ENCODE assay signal across 1 cellular context in the genomic region with DNA sequence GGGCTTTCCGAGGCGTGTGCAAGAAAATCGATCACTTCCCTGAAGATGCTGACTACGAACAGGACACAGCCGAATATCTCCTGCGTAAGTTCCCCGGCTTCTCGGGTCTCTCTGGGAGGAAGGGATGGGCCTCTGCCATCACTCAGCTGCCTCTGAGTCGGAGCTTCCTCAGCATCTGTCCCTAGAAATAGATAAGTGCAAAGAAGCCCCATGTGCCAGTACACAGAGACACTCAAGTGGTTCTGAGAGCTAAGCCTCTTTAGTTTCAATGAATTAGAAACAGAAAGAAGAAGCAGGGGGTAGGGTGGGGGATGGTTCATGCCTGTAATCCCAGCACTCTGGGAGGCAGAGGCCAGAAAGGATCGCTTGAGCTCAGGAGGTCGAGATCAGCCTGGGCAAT.
TF ChIP-seq lines count a peak whose summit lies in the region.

No MANE protein-coding gene starts in this region.

TF ChIP-seq in GM23338, 12 proteins besides CTCF, POLR2A, EP300 and RAD21 (continued from another document):
- TF ChIP-seq, protein P1, sequence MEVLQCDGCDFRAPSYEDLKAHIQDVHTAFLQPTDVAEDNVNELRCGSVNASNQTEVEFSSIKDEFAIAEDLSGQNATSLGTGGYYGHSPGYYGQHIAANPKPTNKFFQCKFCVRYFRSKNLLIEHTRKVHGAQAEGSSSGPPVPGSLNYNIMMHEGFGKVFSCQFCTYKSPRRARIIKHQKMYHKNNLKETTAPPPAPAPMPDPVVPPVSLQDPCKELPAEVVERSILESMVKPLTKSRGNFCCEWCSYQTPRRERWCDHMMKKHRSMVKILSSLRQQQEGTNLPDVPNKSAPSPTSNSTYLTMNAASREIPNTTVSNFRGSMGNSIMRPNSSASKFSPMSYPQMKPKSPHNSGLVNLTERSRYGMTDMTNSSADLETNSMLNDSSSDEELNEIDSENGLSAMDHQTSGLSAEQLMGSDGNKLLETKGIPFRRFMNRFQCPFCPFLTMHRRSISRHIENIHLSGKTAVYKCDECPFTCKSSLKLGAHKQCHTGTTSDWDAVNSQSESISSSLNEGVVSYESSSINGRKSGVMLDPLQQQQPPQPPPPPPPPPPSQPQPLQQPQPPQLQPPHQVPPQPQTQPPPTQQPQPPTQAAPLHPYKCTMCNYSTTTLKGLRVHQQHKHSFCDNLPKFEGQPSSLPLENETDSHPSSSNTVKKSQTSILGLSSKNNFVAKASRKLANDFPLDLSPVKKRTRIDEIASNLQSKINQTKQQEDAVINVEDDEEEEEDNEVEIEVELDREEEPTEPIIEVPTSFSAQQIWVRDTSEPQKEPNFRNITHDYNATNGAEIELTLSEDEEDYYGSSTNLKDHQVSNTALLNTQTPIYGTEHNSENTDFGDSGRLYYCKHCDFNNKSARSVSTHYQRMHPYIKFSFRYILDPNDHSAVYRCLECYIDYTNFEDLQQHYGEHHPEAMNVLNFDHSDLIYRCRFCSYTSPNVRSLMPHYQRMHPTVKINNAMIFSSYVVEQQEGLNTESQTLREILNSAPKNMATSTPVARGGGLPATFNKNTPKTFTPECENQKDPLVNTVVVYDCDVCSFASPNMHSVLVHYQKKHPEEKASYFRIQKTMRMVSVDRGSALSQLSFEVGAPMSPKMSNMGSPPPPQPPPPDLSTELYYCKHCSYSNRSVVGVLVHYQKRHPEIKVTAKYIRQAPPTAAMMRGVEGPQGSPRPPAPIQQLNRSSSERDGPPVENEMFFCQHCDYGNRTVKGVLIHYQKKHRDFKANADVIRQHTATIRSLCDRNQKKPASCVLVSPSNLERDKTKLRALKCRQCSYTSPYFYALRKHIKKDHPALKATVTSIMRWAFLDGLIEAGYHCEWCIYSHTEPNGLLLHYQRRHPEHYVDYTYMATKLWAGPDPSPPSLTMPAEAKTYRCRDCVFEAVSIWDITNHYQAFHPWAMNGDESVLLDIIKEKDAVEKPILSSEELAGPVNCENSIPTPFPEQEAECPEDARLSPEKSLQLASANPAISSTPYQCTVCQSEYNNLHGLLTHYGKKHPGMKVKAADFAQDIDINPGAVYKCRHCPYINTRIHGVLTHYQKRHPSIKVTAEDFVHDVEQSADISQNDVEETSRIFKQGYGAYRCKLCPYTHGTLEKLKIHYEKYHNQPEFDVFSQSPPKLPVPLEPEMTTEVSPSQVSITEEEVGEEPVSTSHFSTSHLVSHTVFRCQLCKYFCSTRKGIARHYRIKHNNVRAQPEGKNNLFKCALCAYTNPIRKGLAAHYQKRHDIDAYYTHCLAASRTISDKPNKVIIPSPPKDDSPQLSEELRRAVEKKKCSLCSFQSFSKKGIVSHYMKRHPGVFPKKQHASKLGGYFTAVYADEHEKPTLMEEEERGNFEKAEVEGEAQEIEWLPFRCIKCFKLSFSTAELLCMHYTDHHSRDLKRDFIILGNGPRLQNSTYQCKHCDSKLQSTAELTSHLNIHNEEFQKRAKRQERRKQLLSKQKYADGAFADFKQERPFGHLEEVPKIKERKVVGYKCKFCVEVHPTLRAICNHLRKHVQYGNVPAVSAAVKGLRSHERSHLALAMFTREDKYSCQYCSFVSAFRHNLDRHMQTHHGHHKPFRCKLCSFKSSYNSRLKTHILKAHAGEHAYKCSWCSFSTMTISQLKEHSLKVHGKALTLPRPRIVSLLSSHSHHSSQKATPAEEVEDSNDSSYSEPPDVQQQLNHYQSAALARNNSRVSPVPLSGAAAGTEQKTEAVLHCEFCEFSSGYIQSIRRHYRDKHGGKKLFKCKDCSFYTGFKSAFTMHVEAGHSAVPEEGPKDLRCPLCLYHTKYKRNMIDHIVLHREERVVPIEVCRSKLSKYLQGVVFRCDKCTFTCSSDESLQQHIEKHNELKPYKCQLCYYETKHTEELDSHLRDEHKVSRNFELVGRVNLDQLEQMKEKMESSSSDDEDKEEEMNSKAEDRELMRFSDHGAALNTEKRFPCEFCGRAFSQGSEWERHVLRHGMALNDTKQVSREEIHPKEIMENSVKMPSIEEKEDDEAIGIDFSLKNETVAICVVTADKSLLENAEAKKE (CRISPR knock-in tag; IDR thresholded peaks at IDR 0.05): no peak
- TF ChIP-seq EZH2phosphoT487 (IDR thresholded peaks at IDR 0.05; ENCODE audit: unreplicated experiment): no peak
- TF ChIP-seq, protein P2, sequence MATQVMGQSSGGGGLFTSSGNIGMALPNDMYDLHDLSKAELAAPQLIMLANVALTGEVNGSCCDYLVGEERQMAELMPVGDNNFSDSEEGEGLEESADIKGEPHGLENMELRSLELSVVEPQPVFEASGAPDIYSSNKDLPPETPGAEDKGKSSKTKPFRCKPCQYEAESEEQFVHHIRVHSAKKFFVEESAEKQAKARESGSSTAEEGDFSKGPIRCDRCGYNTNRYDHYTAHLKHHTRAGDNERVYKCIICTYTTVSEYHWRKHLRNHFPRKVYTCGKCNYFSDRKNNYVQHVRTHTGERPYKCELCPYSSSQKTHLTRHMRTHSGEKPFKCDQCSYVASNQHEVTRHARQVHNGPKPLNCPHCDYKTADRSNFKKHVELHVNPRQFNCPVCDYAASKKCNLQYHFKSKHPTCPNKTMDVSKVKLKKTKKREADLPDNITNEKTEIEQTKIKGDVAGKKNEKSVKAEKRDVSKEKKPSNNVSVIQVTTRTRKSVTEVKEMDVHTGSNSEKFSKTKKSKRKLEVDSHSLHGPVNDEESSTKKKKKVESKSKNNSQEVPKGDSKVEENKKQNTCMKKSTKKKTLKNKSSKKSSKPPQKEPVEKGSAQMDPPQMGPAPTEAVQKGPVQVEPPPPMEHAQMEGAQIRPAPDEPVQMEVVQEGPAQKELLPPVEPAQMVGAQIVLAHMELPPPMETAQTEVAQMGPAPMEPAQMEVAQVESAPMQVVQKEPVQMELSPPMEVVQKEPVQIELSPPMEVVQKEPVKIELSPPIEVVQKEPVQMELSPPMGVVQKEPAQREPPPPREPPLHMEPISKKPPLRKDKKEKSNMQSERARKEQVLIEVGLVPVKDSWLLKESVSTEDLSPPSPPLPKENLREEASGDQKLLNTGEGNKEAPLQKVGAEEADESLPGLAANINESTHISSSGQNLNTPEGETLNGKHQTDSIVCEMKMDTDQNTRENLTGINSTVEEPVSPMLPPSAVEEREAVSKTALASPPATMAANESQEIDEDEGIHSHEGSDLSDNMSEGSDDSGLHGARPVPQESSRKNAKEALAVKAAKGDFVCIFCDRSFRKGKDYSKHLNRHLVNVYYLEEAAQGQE (IDR thresholded peaks at IDR 0.05; ENCODE audit: unreplicated experiment): no peak
- TF ChIP-seq POLR2AphosphoS5 (IDR thresholded peaks at IDR 0.05; ENCODE audit: low read depth): no peak
- TF ChIP-seq STAT1 (IDR thresholded peaks at IDR 0.05; ENCODE audit: unreplicated experiment): no peak
- TF ChIP-seq CREB1 (CRISPR knock-in tag; IDR thresholded peaks at IDR 0.05; ENCODE audit: low read depth): no peak
- TF ChIP-seq EZH2 (IDR thresholded peaks at IDR 0.05; ENCODE audit: low read depth, unreplicated experiment): no peak
- TF ChIP-seq NANOG (IDR thresholded peaks at IDR 0.05; ENCODE audit: borderline replicate concordance): no peak
- no peak for TF ChIP-seq ZNF114 (CRISPR knock-in tag; IDR thresholded peaks at IDR 0.05)
- TF ChIP-seq, protein P3, sequence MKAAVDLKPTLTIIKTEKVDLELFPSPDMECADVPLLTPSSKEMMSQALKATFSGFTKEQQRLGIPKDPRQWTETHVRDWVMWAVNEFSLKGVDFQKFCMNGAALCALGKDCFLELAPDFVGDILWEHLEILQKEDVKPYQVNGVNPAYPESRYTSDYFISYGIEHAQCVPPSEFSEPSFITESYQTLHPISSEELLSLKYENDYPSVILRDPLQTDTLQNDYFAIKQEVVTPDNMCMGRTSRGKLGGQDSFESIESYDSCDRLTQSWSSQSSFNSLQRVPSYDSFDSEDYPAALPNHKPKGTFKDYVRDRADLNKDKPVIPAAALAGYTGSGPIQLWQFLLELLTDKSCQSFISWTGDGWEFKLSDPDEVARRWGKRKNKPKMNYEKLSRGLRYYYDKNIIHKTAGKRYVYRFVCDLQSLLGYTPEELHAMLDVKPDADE (IDR thresholded peaks at IDR 0.05): no peak
- TF ChIP-seq ZNF331 (CRISPR knock-in tag; IDR thresholded peaks at IDR 0.05; ENCODE audit: low read depth): no peak
